In the genomic region with DNA sequence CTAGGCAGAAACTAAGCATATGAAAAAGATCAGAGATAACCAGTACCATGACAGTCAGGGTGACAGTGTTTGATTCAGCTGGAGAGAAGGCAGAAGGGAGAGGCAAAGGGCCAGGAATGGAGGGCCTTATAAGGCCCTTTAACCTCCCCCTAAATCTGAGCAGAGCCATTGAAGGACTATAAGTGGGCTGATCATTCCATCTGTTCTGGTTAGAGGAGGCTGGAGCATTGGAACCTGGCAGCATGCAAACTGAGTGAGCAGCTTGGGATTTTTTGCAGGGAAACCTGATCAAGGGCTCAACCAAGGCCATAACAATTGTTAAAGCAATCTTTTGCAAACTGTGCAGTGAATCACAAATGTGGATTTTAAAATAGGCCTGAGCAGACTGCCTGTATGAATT, we compare ENCODE assay signal across 27 cellular contexts.
DNase-seq lines count a peak whose midpoint lies in the region; ATAC-seq and TF ChIP-seq lines count a peak whose summit lies in the region.
"Had no signal": no experiment of that assay in that cellular context is flagged by ENCODE, and none has a peak within 500 bp of the region (broad histone marks: within the 10 kb centered on the region; RNA-seq: fewer than 3 reads in every experiment).

No MANE protein-coding gene starts in this region.

- no peak overlapping the region for H3K27ac ChIP-seq in esophagus muscularis mucosa (replicated peaks in 1 of 4)
- H3K27ac ChIP-seq in heart left ventricle = no peak overlapping the region
- H3K27ac ChIP-seq: PC-9, SJCRH30 had no signal

- H3K4me3 ChIP-seq in esophagus muscularis mucosa (no peak overlapping the region), heart left ventricle (no peak overlapping the region)
- H3K4me3 ChIP-seq: GM23338, HAP-1, K562, PC-9, SJCRH30 had no signal

- DNase-seq in Ammon's horn (ENCODE audit: low spot score) (peak; percentile 41), NCI-H1694 (lab: John Stamatoyannopoulos, UW) (peak; percentile 63), NCI-H524 treated with DMSO at 0.1 percent for 48 hours (lab: John Stamatoyannopoulos, UW) (peak; percentile 99), esophagus muscularis mucosa (ENCODE audit: extremely low spot score) (peak; percentile 68), COR-L47 (lab: John Stamatoyannopoulos, UW) (no peak), heart left ventricle (no peak)
- no peak for DNase-seq in activated CD4-positive, CD25-positive, alpha-beta regulatory T cell treated with anti-CD3 and anti-CD28 coated beads, Interleukin-2, amount 50 U/mL, for 72 hours
- DNase-seq: AML-193; C1 segment of cervical spinal cord; CD4-positive, alpha-beta memory T cell; DMS153; HFFc6; Kasumi-1; NCI-H1092 treated with DMSO at 0.1 percent for 48 hours; NCI-H1436; NCI-H2107; NCI-H226; NCI-H510A treated with DMSO at 0.1 percent for 48 hours; NK-92 treated with Interleukin-12 subunit alpha and Interleukin-12 subunit beta, amount 100 ng/mL, for 24 hours; PC-9; SJCRH30; T-helper 17 cell had no signal

- H3K4me1 ChIP-seq in esophagus muscularis mucosa (no peaks in the 10 kb centered on the region), heart left ventricle (no peaks in the 10 kb centered on the region)
- H3K4me1 ChIP-seq: HAP-1, SJCRH30 had no signal

- H3K36me3 ChIP-seq in esophagus muscularis mucosa (no peaks in the 10 kb centered on the region), heart left ventricle (no peaks in the 10 kb centered on the region)
- H3K36me3 ChIP-seq: HAP-1, SJCRH30 had no signal

- no peak for TF ChIP-seq EP300 in esophagus muscularis mucosa (IDR thresholded peaks at IDR 0.05)

- peaks cover 0 to 4% (median 0%) of the 10 kb centered on the region in 4 donors for H3K27me3 ChIP-seq in esophagus muscularis mucosa
- no peaks in the 10 kb centered on the region for H3K27me3 ChIP-seq in heart left ventricle
- H3K27me3 ChIP-seq: SJCRH30 had no signal

- intact Hi-C loops in esophagus muscularis mucosa (cut with DNase I) = no loop called here
- intact Hi-C loops in heart left ventricle (cut with DNase I) = no loop called here

- TF ChIP-seq CTCF in esophagus muscularis mucosa (IDR thresholded peaks at IDR 0.05) (no peak), heart left ventricle (IDR thresholded peaks at IDR 0.05) (no peak)

- no peak for TF ChIP-seq POLR2A in esophagus muscularis mucosa (IDR thresholded peaks at IDR 0.05; ENCODE audit: low read depth)
- no peak for TF ChIP-seq POLR2A in heart left ventricle (IDR thresholded peaks at IDR 0.05)

- ATAC-seq in heart left ventricle = no peak
- ATAC-seq: GM23338, K562, Right ventricle myocardium inferior, SK-N-SH treated with all-trans-retinoic acid at 6 μM for 48 hours, T-helper 17 cell had no signal

- no peaks in the 10 kb centered on the region for H3K9me3 ChIP-seq in esophagus muscularis mucosa
- H3K9me3 ChIP-seq in heart left ventricle = peaks cover 0 to under 1% (median 0%) of the 10 kb centered on the region in 12 donors
- H3K9me3 ChIP-seq: HAP-1, SJCRH30 had no signal

Comparison
In these comparisons a context has a peak if more than half of its experiments do, and no peak if none do; other contexts are left out.
1. DNase-seq: peak in Ammon's horn (single experiment), NCI-H1694 (single experiment), NCI-H524 treated with DMSO at 0.1 percent for 48 hours (single experiment) and esophagus muscularis mucosa (single experiment); none in activated CD4-positive, CD25-positive, alpha-beta regulatory T cell treated with anti-CD3 and anti-CD28 coated beads, Interleukin-2, amount 50 U/mL, for 72 hours (single experiment), COR-L47 (single experiment) and heart left ventricle (0 of 5).